ENCODE assay signal across 36 cellular contexts in genomic region chrX:57251965-57252364, GRCh38. TPM values are rescaled to one million over a fixed set of nuclear protein-coding genes. Genes with fewer than 3 reads are reported as not detected.
"Had no signal": no experiment of that assay in that cellular context is flagged by ENCODE, and none has a peak within 500 bp of the region (broad histone marks: within the 10 kb centered on the region; RNA-seq: fewer than 3 reads in every experiment).

No MANE protein-coding gene starts in this region.

- H3K36me3 ChIP-seq: MG63 had no signal

- H3K9me3 ChIP-seq: MG63 had no signal

- H3K4me3 ChIP-seq: MG63 had no signal

- H3K27me3 ChIP-seq: MG63 had no signal

- H3K27ac ChIP-seq: KMS-11 had no signal

- DNase-seq: Karpas-422, Kasumi-1, KBM-7, KG1, MG63, MM.1S, MV-4-11, NCI-H1048, NCI-H1092, NCI-H1092 treated with DMSO at 0.1 percent for 48 hours, NCI-H1105, NCI-H1105 treated with DMSO at 0.1 percent for 48 hours, NCI-H1417, NCI-H1417 treated with DMSO at 0.1 percent for 48 hours, NCI-H1436, NCI-H1436 treated with DMSO at 0.1 percent for 48 hours, NCI-H146, NCI-H1694, NCI-H1694 treated with DMSO at 0.1 percent for 48 hours, NCI-H187, NCI-H187 treated with DMSO at 0.1 percent for 48 hours, NCI-H1930, NCI-H2029, NCI-H2029 treated with DMSO at 0.1 percent for 48 hours, NCI-H2081, NCI-H2081 treated with DMSO at 0.1 percent for 48 hours, NCI-H2107, NCI-H2171, NCI-H2171 treated with DMSO at 0.1 percent for 48 hours, NCI-H2227 treated with DMSO at 0.1 percent for 48 hours, NCI-H226, NCI-H345, NCI-H446, NCI-H446 treated with DMSO at 0.1 percent for 48 hours had no signal

RNA-seq across cellular contexts. Expression of gene FAAH2, which starts 34.5 kb away (rescaled TPM):
- total RNA-seq: LHCN-M2 had no signal
